13 cellular contexts compared by ENCODE assay signal in the genomic region with DNA sequence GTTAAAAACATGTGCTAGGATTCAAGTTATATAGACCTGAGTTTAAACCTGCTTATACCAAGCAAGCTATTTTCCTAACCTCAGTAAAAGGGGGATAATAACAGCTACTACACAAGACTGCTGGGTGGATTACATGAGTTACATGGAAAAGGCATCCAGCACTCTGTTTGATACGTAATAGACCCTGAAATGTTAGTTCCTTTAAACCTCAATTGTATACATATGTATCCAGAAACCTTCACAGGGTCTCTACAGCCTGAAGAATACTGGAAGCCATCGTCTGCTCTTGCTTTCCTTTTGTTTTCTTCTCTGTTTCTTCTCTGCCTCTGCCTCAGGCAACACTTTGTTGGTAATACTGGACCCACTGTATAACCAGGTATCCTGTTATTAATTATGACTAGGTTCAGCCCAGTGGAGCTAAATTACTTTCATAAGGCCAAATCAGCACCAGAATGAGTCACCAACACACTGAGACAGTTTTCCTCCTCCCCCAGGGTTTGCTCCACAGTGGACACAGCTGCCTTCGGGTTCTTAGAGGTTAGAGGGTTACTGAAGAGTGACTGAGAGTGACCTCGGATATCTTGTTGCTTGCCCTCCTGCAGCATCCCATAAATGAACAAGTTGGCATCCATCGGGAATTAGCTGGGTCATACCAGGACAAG.
DNase-seq lines count a peak whose midpoint lies in the region; ATAC-seq, FAIRE-seq and TF ChIP-seq lines count a peak whose summit lies in the region.
"Had no signal": no experiment of that assay in that cellular context is flagged by ENCODE, and none has a peak within 500 bp of the region (broad histone marks: within the 10 kb centered on the region; RNA-seq: fewer than 3 reads in every experiment).

No MANE protein-coding gene starts in this region.

- peaks cover 4% of the 10 kb centered on the region; the same call in 1 of the 2 replicates for H3K9me3 ChIP-seq in SK-N-SH

- POLR2A ChIA-PET in SK-N-SH (lab: Yijun Ruan, JAX): no interaction called here

- peak overlapping the region; percentile 51; the same call in 1 of the 2 replicates for H2AFZ ChIP-seq in SK-N-SH (ENCODE audit: low read depth)

- H3K36me3 Mint-ChIP-seq in stimulated activated memory B cell treated with anti-CD40 and anti-IgM and Interleukin-4, amounts not matched to agents 10 μg/mL and 1 μg/mL and 100 μg/mL, for 72 hours: no peaks in the 10 kb centered on the region

- peaks cover 0 to 9% of the 10 kb centered on the region in 2 experiments; a peak in 2 of 4 replicates for H3K4me1 ChIP-seq in SK-N-SH (ENCODE audit: control insufficient read depth in 1 of 2, insufficient read depth in 2 of 2, low read depth in 1 of 2, low read length in 1 of 2)

- H4K20me1 ChIP-seq in SK-N-SH (ENCODE audit: insufficient read depth): no peaks in the 10 kb centered on the region

- peak in 1 of 2 experiments; percentile 68; a peak in 1 of 4 replicates for TF ChIP-seq EP300 in SK-N-SH (IDR thresholded peaks at IDR 0.05; ENCODE audit: borderline replicate concordance in 1 of 2, low read depth in 1 of 2, low read length in 1 of 2)

- WGBS in SK-N-SH (ENCODE audit: low lambda C conversion rate): 14% methylated on average over 5 of the region's 5 CpGs

- peak overlapping the region; percentile 63 for H3K4me2 ChIP-seq in SK-N-SH

- TF ChIP-seq CTCF in SK-N-SH (IDR thresholded peaks at IDR 0.05) (no peak), foreskin fibroblast (IDR thresholded peaks at IDR 0.05; ENCODE audit: low read depth, low read length) (no peak)

- H3K36me3 ChIP-seq in SK-N-SH (replicated peaks in 1 of 2; ENCODE audit: control insufficient read depth in 1 of 2, insufficient read depth in 2 of 2, low read length in 1 of 2): no peaks in the 10 kb centered on the region

- no peaks in the 10 kb centered on the region for H3F3A ChIP-seq in SK-N-SH (replicated peaks; ENCODE audit: insufficient read depth)

- no peak for ATAC-seq in stimulated activated memory B cell treated with anti-CD40 and anti-IgM and Interleukin-4, amounts not matched to agents 10 μg/mL and 1 μg/mL and 100 μg/mL, for 72 hours

- H3K27ac Mint-ChIP-seq in stimulated activated memory B cell treated with anti-CD40 and anti-IgM and Interleukin-4, amounts not matched to agents 10 μg/mL and 1 μg/mL and 100 μg/mL, for 72 hours: no peak overlapping the region
- H3K27ac Mint-ChIP-seq: activated B cell treated with CpG ODN at 0.5 μM for 24 hours had no signal

- H3K9me3 Mint-ChIP-seq in stimulated activated memory B cell treated with anti-CD40 and anti-IgM and Interleukin-4, amounts not matched to agents 10 μg/mL and 1 μg/mL and 100 μg/mL, for 72 hours: peaks cover 3% of the 10 kb centered on the region
- H3K9me3 Mint-ChIP-seq: activated B cell treated with CpG ODN at 0.5 μM for 24 hours had no signal

- H3K4me1 Mint-ChIP-seq in stimulated activated memory B cell treated with anti-CD40 and anti-IgM and Interleukin-4, amounts not matched to agents 10 μg/mL and 1 μg/mL and 100 μg/mL, for 72 hours: no peaks in the 10 kb centered on the region
- H3K4me1 Mint-ChIP-seq: activated B cell treated with CpG ODN at 0.5 μM for 24 hours had no signal

- H3K4me3 ChIP-seq in SK-N-SH (ENCODE audit: low read depth in 2 of 2, low read length in 1 of 2) (peak overlapping the region in 1 of 2 experiments; percentile 20; a peak in 1 of 4 replicates), foreskin fibroblast (ENCODE audit: low read depth in 1 of 2, low read length in 2 of 2) (peak overlapping the region in 1 of 2 donors; percentile 34)

- H3K9ac ChIP-seq in SK-N-SH: peak overlapping the region; percentile 5; the same call in 1 of the 2 replicates

- CTCF ChIA-PET in SK-N-SH (lab: Yijun Ruan, JAX): interaction anchor here (1.2 kb wide), 1 partner anchor 321 kb away, joined by 5 read pairs; no protein-coding TSS in a partner anchor

- no peaks in the 10 kb centered on the region for H3K79me2 ChIP-seq in SK-N-SH (ENCODE audit: insufficient read depth)

- no peak overlapping the region for H3K4me3 Mint-ChIP-seq in stimulated activated memory B cell treated with anti-CD40 and anti-IgM and Interleukin-4, amounts not matched to agents 10 μg/mL and 1 μg/mL and 100 μg/mL, for 72 hours
- H3K4me3 Mint-ChIP-seq: activated B cell treated with CpG ODN at 0.5 μM for 24 hours had no signal

- H3K27me3 ChIP-seq in SK-N-SH (ENCODE audit: insufficient read depth): no peaks in the 10 kb centered on the region

- H3K27me3 Mint-ChIP-seq in stimulated activated memory B cell treated with anti-CD40 and anti-IgM and Interleukin-4, amounts not matched to agents 10 μg/mL and 1 μg/mL and 100 μg/mL, for 72 hours: no peaks in the 10 kb centered on the region
- H3K27me3 Mint-ChIP-seq: activated B cell treated with CpG ODN at 0.5 μM for 24 hours had no signal

- no peak for TF ChIP-seq RAD21 in SK-N-SH (IDR thresholded peaks at IDR 0.05; ENCODE audit: low read length)

- DNase-seq in SHP77 treated with DMSO at 0.1 percent for 48 hours (lab: John Stamatoyannopoulos, UW) (peak; percentile 2), SHP77 (lab: John Stamatoyannopoulos, UW) (no peak), SK-N-SH (peak; percentile 0), foreskin fibroblast (peak; percentile 86 to 94), urothelium cell line (ENCODE audit: low spot score) (peak; percentile 10), NCI-H524 (lab: John Stamatoyannopoulos, UW) (no peak)
- no peak for DNase-seq in activated CD8-positive, alpha-beta memory T cell treated with anti-CD3 and anti-CD28 coated beads for 24 hours
- DNase-seq: activated B cell treated with CpG ODN at 0.5 μM for 24 hours; activated gamma-delta T cell; effector memory CD4-positive, alpha-beta T cell; kidney had no signal

- no peak for FAIRE-seq in urothelium cell line (lab: Jason Lieb, UNC)
- FAIRE-seq: A204.1 had no signal

- H3K9me2 ChIP-seq in SK-N-SH: no peaks in the 10 kb centered on the region

- H3K27ac ChIP-seq in SK-N-SH (ENCODE audit: low read depth in 2 of 2, low read length in 1 of 2): peak overlapping the region; percentile 67 to 80; a peak in 3 of 4 replicates

TF ChIP-seq in SK-N-SH, 30 proteins besides CTCF, POLR2A, EP300 and RAD21 (continues in another document):
- TF ChIP-seq NRF1 (IDR thresholded peaks at IDR 0.05; ENCODE audit: low read depth, low read length) (no peak), JUND (IDR thresholded peaks at IDR 0.05) (peak; percentile 86), SMC3 (IDR thresholded peaks at IDR 0.05; ENCODE audit: low read depth, low read length) (no peak), RXRA (IDR thresholded peaks at IDR 0.05; ENCODE audit: borderline replicate concordance, low read depth) (peak; percentile 88; the same call in 1 of the 2 replicates), TCF12 (IDR thresholded peaks at IDR 0.05) (peak; percentile 97), POLR2AphosphoS5 (IDR thresholded peaks at IDR 0.05; ENCODE audit: low read depth, low read length) (peak; percentile 48; the same call in 1 of the 2 replicates), MAX (IDR thresholded peaks at IDR 0.05; ENCODE audit: low read depth) (0 out of 2 replicates have a peak, but pooled peaks have one; percentile 23), FOSL2 (IDR thresholded peaks at IDR 0.05; ENCODE audit: borderline replicate concordance, low read depth) (peak; percentile 88), EZH2phosphoT487 (IDR thresholded peaks at IDR 0.05; ENCODE audit: borderline replicate concordance, low read depth) (no peak), RCOR1 (IDR thresholded peaks at IDR 0.05; ENCODE audit: low read length) (no peak), CHD2 (IDR thresholded peaks at IDR 0.05; ENCODE audit: low read length, partially characterized antibody) (no peak)
- TF ChIP-seq, protein P1, sequence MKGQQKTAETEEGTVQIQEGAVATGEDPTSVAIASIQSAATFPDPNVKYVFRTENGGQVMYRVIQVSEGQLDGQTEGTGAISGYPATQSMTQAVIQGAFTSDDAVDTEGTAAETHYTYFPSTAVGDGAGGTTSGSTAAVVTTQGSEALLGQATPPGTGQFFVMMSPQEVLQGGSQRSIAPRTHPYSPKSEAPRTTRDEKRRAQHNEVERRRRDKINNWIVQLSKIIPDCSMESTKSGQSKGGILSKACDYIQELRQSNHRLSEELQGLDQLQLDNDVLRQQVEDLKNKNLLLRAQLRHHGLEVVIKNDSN (IDR thresholded peaks at IDR 0.05; ENCODE audit: borderline replicate concordance, low read depth): 0 out of 2 replicates have a peak, but pooled peaks have one; percentile 32
- TF ChIP-seq, protein P2, sequence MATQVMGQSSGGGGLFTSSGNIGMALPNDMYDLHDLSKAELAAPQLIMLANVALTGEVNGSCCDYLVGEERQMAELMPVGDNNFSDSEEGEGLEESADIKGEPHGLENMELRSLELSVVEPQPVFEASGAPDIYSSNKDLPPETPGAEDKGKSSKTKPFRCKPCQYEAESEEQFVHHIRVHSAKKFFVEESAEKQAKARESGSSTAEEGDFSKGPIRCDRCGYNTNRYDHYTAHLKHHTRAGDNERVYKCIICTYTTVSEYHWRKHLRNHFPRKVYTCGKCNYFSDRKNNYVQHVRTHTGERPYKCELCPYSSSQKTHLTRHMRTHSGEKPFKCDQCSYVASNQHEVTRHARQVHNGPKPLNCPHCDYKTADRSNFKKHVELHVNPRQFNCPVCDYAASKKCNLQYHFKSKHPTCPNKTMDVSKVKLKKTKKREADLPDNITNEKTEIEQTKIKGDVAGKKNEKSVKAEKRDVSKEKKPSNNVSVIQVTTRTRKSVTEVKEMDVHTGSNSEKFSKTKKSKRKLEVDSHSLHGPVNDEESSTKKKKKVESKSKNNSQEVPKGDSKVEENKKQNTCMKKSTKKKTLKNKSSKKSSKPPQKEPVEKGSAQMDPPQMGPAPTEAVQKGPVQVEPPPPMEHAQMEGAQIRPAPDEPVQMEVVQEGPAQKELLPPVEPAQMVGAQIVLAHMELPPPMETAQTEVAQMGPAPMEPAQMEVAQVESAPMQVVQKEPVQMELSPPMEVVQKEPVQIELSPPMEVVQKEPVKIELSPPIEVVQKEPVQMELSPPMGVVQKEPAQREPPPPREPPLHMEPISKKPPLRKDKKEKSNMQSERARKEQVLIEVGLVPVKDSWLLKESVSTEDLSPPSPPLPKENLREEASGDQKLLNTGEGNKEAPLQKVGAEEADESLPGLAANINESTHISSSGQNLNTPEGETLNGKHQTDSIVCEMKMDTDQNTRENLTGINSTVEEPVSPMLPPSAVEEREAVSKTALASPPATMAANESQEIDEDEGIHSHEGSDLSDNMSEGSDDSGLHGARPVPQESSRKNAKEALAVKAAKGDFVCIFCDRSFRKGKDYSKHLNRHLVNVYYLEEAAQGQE (IDR thresholded peaks at IDR 0.05; ENCODE audit: low read depth, low read length): no peak

Comparison
In these comparisons a context has a peak if more than half of its experiments do, and no peak if none do; other contexts are left out.
1. DNase-seq: peak in SHP77 treated with DMSO at 0.1 percent for 48 hours (single experiment), SK-N-SH (single experiment), foreskin fibroblast (2 of 2) and urothelium cell line (single experiment); none in SHP77 (0 of 2), NCI-H524 (0 of 2) and activated CD8-positive, alpha-beta memory T cell treated with anti-CD3 and anti-CD28 coated beads for 24 hours (single experiment).